26 cellular contexts compared by ENCODE assay signal in the genomic region with DNA sequence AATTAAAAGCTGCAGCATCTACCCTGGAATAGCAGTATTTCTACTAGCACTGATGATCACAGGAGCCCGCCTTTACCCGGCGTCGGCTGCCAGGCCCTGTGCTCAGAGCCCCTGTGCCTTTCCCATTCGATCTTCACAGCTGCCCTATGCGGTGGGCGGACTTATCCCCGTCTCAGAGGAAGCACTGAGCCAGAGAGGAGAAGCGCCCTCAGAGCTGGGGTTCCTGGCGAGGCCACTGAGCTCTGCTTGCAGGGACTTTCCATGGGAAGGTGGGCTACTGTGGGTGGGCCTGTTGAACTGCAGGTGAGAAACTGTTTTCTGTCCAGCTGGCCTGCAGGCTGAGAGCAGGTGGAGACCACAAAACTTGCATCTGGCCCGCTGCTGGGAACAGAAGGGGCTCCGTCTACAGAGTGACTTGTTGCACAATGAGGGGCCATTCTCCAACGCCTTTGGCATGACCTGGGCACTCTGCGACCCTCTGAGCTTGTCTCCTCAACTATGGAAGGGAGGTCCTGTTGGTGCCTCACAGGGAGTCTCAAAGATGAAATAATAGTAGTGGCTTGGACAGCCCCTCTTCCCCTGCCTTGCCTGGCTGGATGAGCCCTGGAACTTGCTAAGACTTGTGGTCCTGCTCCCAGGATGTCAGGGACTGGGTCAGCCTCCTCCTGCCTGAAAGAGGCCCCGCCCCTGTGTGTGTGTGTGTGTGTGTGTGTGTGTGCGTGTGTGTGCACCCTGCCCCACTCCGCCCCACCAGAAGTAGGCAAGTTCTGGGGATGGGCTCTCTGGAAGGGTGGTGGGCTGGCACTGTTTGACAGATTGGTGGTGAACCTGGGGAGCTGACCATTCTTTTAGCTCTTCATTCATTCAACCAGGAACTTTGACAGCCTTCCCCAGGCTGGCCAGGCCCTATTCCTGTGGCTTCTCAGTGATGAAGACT. TPM values are rescaled to one million over a fixed set of nuclear protein-coding genes. Genes with fewer than 3 reads are reported as not detected.
A peak's percentile ranks its signal among the peaks of the same experiment; 100 is the strongest.
DNase-seq lines count a peak whose midpoint lies in the region; ATAC-seq and TF ChIP-seq lines count a peak whose summit lies in the region.
"Had no signal": no experiment of that assay in that cellular context is flagged by ENCODE, and none has a peak within 500 bp of the region (broad histone marks: within the 10 kb centered on the region; RNA-seq: fewer than 3 reads in every experiment).

No MANE protein-coding gene starts in this region.

- WGBS in body of pancreas, 2 donors = 69 to 81% methylated on average over 12 to 17 of the region's 17 CpGs

- no peak overlapping the region for H3K27ac Mint-ChIP-seq in natural killer cell treated with Interleukin-12 subunit alpha and Interleukin-12 subunit beta and Interleukin-15 and Interleukin-18, amount 100 ng/mL, for 72 hours
- no peak overlapping the region for H3K27ac Mint-ChIP-seq in natural killer cell
- H3K27ac Mint-ChIP-seq in osteocyte (ENCODE audit: unreplicated experiment) = peak overlapping the region; percentile 50
- no peak overlapping the region for H3K27ac Mint-ChIP-seq in activated CD8-positive, alpha-beta T cell treated with anti-CD3 and anti-CD28 coated beads for 36 hours
- H3K27ac Mint-ChIP-seq: effector memory CD8-positive, alpha-beta T cell had no signal

- intact Hi-C loops in natural killer cell (cut with micrococcal nuclease) (no loop called here), left ventricle myocardium superior (cut with micrococcal nuclease) (no loop called here), body of pancreas (cut with DNase I) (no loop called here)
- intact Hi-C loops in activated CD8-positive, alpha-beta T cell treated with anti-CD3 and anti-CD28 coated beads for 36 hours (cut with micrococcal nuclease) = no loop called here

- TF ChIP-seq CTCF in natural killer cell (IDR thresholded peaks at IDR 0.05) = no peak
- no peak for TF ChIP-seq CTCF in osteocyte (IDR thresholded peaks at IDR 0.05)
- TF ChIP-seq CTCF in body of pancreas (IDR thresholded peaks at IDR 0.05) = no peak
- TF ChIP-seq CTCF in activated CD8-positive, alpha-beta T cell treated with anti-CD3 and anti-CD28 coated beads for 36 hours (IDR thresholded peaks at IDR 0.05) = no peak

- no peak for ATAC-seq in natural killer cell treated with Interleukin-12 subunit alpha and Interleukin-12 subunit beta and Interleukin-15 and Interleukin-18, amount 100 ng/mL, for 72 hours
- no peak for ATAC-seq in natural killer cell
- no peak for ATAC-seq in left ventricle myocardium superior
- no peak for ATAC-seq in GM19351 (IDR thresholded peaks at IDR 0.05; ENCODE audit: unreplicated experiment)
- no peak for ATAC-seq in body of pancreas
- no peak for ATAC-seq in activated CD8-positive, alpha-beta T cell treated with anti-CD3 and anti-CD28 coated beads for 36 hours
- ATAC-seq: effector memory CD8-positive, alpha-beta T cell; psoas muscle had no signal

- POLR2A ChIA-PET in activated CD8-positive, alpha-beta T cell treated with anti-CD3 and anti-CD28 coated beads for 36 hours (lab: Charles Lee) = no interaction called here

- no peaks in the 10 kb centered on the region for H3K27me3 ChIP-seq in body of pancreas
- H3K27me3 ChIP-seq: esophagus muscularis mucosa, hepatocyte, vagina had no signal

- H3K36me3 Mint-ChIP-seq in natural killer cell treated with Interleukin-12 subunit alpha and Interleukin-12 subunit beta and Interleukin-15 and Interleukin-18, amount 100 ng/mL, for 72 hours = no peaks in the 10 kb centered on the region
- no peaks in the 10 kb centered on the region for H3K36me3 Mint-ChIP-seq in natural killer cell
- no peaks in the 10 kb centered on the region for H3K36me3 Mint-ChIP-seq in osteocyte (ENCODE audit: unreplicated experiment)
- no peaks in the 10 kb centered on the region for H3K36me3 Mint-ChIP-seq in activated CD8-positive, alpha-beta T cell treated with anti-CD3 and anti-CD28 coated beads for 36 hours (ENCODE audit: low read depth)

- no peak overlapping the region for H3K27ac ChIP-seq in body of pancreas
- H3K27ac ChIP-seq: esophagus muscularis mucosa, GM23248, psoas muscle, skin epidermis, vagina had no signal

- no peak overlapping the region for H3K4me3 ChIP-seq in body of pancreas
- H3K4me3 ChIP-seq: coronary artery, esophagus muscularis mucosa, GM23248, hepatocyte, psoas muscle, skin epidermis, vagina had no signal

- H3K4me1 ChIP-seq in body of pancreas = no peaks in the 10 kb centered on the region
- H3K4me1 ChIP-seq: psoas muscle had no signal

- DNase-seq in natural killer cell treated with Interleukin-12 subunit alpha and Interleukin-12 subunit beta and Interleukin-15 and Interleukin-18, amount 100 ng/mL, for 72 hours (ENCODE audit: low spot score) = peak; percentile 46
- DNase-seq in natural killer cell = no peak
- peak; percentile 15 for DNase-seq in left ventricle myocardium superior
- no peak for DNase-seq in osteocyte (ENCODE audit: extremely low spot score, unreplicated experiment)
- DNase-seq in body of pancreas = no peak
- no peak for DNase-seq in NCI-H1694 (lab: John Stamatoyannopoulos, UW)
- no peak for DNase-seq in activated CD8-positive, alpha-beta T cell treated with anti-CD3 and anti-CD28 coated beads for 36 hours
- DNase-seq: activated CD4-positive, alpha-beta T cell treated with anti-CD3 and anti-CD28 coated beads, Interleukin-2, amount 50 U/mL, for 4 hours; activated T-cell treated with anti-CD3 and anti-CD28 coated beads for 4 hours; COR-L47; effector memory CD8-positive, alpha-beta T cell; foreskin melanocyte; GDM1; GM23248; NCI-H1048; NCI-H1930; NCI-H2227 treated with DMSO at 0.1 percent for 48 hours; NCI-H69; substantia nigra had no signal

- H3K4me1 Mint-ChIP-seq in natural killer cell treated with Interleukin-12 subunit alpha and Interleukin-12 subunit beta and Interleukin-15 and Interleukin-18, amount 100 ng/mL, for 72 hours (ENCODE audit: low read depth in 2 of 2) = no peaks in the 10 kb centered on the region
- H3K4me1 Mint-ChIP-seq in natural killer cell (no peaks in the 10 kb centered on the region), osteocyte (ENCODE audit: unreplicated experiment) (peaks cover 83% of the 10 kb centered on the region)
- no peaks in the 10 kb centered on the region for H3K4me1 Mint-ChIP-seq in activated CD8-positive, alpha-beta T cell treated with anti-CD3 and anti-CD28 coated beads for 36 hours (ENCODE audit: low read depth)

- H3K9me3 Mint-ChIP-seq in natural killer cell treated with Interleukin-12 subunit alpha and Interleukin-12 subunit beta and Interleukin-15 and Interleukin-18, amount 100 ng/mL, for 72 hours = no peaks in the 10 kb centered on the region
- H3K9me3 Mint-ChIP-seq in natural killer cell = no peaks in the 10 kb centered on the region
- H3K9me3 Mint-ChIP-seq in osteocyte (ENCODE audit: unreplicated experiment) = no peaks in the 10 kb centered on the region
- no peaks in the 10 kb centered on the region for H3K9me3 Mint-ChIP-seq in activated CD8-positive, alpha-beta T cell treated with anti-CD3 and anti-CD28 coated beads for 36 hours
- H3K9me3 Mint-ChIP-seq: effector memory CD8-positive, alpha-beta T cell had no signal

- CTCF ChIA-PET in activated CD8-positive, alpha-beta T cell treated with anti-CD3 and anti-CD28 coated beads for 36 hours (lab: Charles Lee) = interaction anchor here (0.6 kb wide), 1 partner anchor 31 kb away, joined by 3 read pairs; no protein-coding TSS in a partner anchor

- no peaks in the 10 kb centered on the region for H3K36me3 ChIP-seq in body of pancreas (replicated peaks in 1 of 2; ENCODE audit: insufficient read depth in 1 of 2, low read depth in 2 of 2)
- H3K36me3 ChIP-seq: esophagus muscularis mucosa, vagina had no signal

- H3K4me3 Mint-ChIP-seq in natural killer cell treated with Interleukin-12 subunit alpha and Interleukin-12 subunit beta and Interleukin-15 and Interleukin-18, amount 100 ng/mL, for 72 hours = no peak overlapping the region
- no peak overlapping the region for H3K4me3 Mint-ChIP-seq in natural killer cell
- H3K4me3 Mint-ChIP-seq in osteocyte (ENCODE audit: unreplicated experiment) = no peak overlapping the region
- H3K4me3 Mint-ChIP-seq in activated CD8-positive, alpha-beta T cell treated with anti-CD3 and anti-CD28 coated beads for 36 hours = no peak overlapping the region
- H3K4me3 Mint-ChIP-seq: effector memory CD8-positive, alpha-beta T cell had no signal

- TF ChIP-seq POLR2A in body of pancreas (IDR thresholded peaks at IDR 0.05) = no peak

- no peaks in the 10 kb centered on the region for H3K9me3 ChIP-seq in body of pancreas
- H3K9me3 ChIP-seq: esophagus muscularis mucosa, psoas muscle, vagina had no signal

- no peaks in the 10 kb centered on the region for H3K27me3 Mint-ChIP-seq in natural killer cell treated with Interleukin-12 subunit alpha and Interleukin-12 subunit beta and Interleukin-15 and Interleukin-18, amount 100 ng/mL, for 72 hours
- H3K27me3 Mint-ChIP-seq in natural killer cell (ENCODE audit: low read depth in 2 of 2) (no peaks in the 10 kb centered on the region), osteocyte (ENCODE audit: unreplicated experiment) (no peaks in the 10 kb centered on the region)
- no peaks in the 10 kb centered on the region for H3K27me3 Mint-ChIP-seq in activated CD8-positive, alpha-beta T cell treated with anti-CD3 and anti-CD28 coated beads for 36 hours

RNA-seq across cellular contexts. Expression of a gene that starts 32.7 kb away (rescaled TPM):
- under 1 TPM in 1 of 2 donors, not detected in 1; 0.38 TPM for total RNA-seq in natural killer cell treated with Interleukin-12 subunit alpha and Interleukin-12 subunit beta and Interleukin-15 and Interleukin-18, amount 100 ng/mL, for 72 hours
- total RNA-seq in natural killer cell (not detected), left ventricle myocardium superior (2.1 TPM), osteocyte (33.2 and 34.2 TPM in 2 replicates), body of pancreas (1 to 10 TPM; 1.0 to 1.3 TPM)
- not detected for total RNA-seq in activated CD8-positive, alpha-beta T cell treated with anti-CD3 and anti-CD28 coated beads for 36 hours

Comparison
In these comparisons a context has a peak if more than half of its experiments do, and no peak if none do; other contexts are left out.
1. DNase-seq: peak in natural killer cell treated with Interleukin-12 subunit alpha and Interleukin-12 subunit beta and Interleukin-15 and Interleukin-18, amount 100 ng/mL, for 72 hours (single experiment) and left ventricle myocardium superior (single experiment); none in natural killer cell (single experiment), osteocyte (single experiment), body of pancreas (0 of 4), NCI-H1694 (single experiment) and activated CD8-positive, alpha-beta T cell treated with anti-CD3 and anti-CD28 coated beads for 36 hours (single experiment).
2. RNA of a gene that starts 32.7 kb away (total RNA-seq): 33.2 to 34.2 TPM in osteocyte; 2.1 TPM in left ventricle myocardium superior (single experiment), 1.0 to 1.3 TPM in body of pancreas, 0.38 TPM in natural killer cell treated with Interleukin-12 subunit alpha and Interleukin-12 subunit beta and Interleukin-15 and Interleukin-18, amount 100 ng/mL, for 72 hours, not detected in natural killer cell and not detected in activated CD8-positive, alpha-beta T cell treated with anti-CD3 and anti-CD28 coated beads for 36 hours; every median in the first group is over 10 times any median in the second.